In the genomic region with DNA sequence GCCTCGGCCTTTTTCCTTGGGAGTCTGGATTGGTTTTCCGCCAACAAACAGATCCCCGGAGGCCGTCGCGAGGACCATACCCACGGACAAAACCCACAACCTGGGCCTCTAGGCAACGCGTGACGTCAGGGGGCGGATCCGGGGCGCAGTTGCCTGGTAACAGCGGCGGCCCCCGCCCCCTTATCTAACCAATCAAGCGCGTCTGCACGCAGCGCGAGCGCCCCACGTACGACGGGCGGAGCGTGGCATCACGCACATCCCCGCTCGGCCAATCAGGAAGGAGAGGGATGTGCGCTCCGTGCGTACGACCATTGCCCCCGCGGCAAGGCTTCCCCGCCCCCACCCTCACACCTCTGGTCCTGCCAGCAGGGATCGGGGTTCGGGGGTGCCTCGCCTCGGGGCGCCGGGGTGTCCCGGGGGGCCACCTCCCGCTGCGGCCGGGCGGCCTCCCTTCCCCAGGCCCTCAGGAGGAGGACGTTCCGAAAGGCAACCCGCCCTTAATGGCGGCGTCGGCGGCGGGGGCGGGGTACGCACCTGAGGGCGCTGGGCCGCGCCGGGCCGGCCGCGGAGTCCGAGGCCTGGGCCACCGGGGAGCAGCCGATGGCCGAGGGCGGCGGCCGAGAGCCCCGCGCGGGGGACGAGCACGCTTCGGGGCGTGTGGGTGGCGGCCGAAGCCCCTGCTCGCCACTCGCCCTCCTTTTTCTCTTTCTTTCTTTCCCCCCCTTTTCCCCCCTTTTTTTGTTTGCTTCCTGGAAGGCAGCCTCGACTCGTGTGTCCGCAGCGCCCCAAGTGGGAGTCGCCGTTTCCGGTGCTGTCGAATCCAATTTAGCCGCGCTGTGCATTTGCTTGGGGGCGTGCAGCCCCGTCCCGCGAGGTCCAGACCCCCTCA, we compare ENCODE assay signal across 8 cellular contexts. TPM values are rescaled to one million over a fixed set of nuclear protein-coding genes. Genes with fewer than 3 reads are reported as not detected.
DNase-seq lines count a peak whose midpoint lies in the region; ATAC-seq, FAIRE-seq and TF ChIP-seq lines count a peak whose summit lies in the region.
"Not testable (repeated sequence)": the region's sequence is repeated elsewhere in the genome, so short reads cannot be mapped to it uniquely, and the experiment has no call there.

A gene (minus strand): TSS at position 773 of the 889 bp plus-strand sequence. CDS start 15,227 bp downstream, outside the sequence.

- H3K4me1 ChIP-seq in neural progenitor cell, transverse colon: not testable (repeated sequence)

- intact Hi-C loops in cardiac septum (cut with DNase I); transverse colon (cut with DNase I; ENCODE audit: low total_unique reads): not testable (repeated sequence)

- FAIRE-seq in RCC 7860 (lab: Jason Lieb, UNC), result not testable (repeated sequence)

- not testable (repeated sequence) for H3K27ac ChIP-seq in neural progenitor cell
- peak within 1 kb of the TSS in 2 of 4 donors; percentile 87 to 89 for H3K27ac ChIP-seq in transverse colon

- H3K9me3 Mint-ChIP-seq in activated naive CD4-positive, alpha-beta T cell treated with anti-CD3 and anti-CD28 coated beads, Interleukin-2, amount 50 U/mL, for 72 hours; neural progenitor cell: not testable (repeated sequence)

- H3K36me3 ChIP-seq in neural progenitor cell, transverse colon: not testable (repeated sequence)

- H3F3A ChIP-seq in neural progenitor cell (ENCODE audit: low read depth), result not testable (repeated sequence)

- H4K20me1 ChIP-seq in neural progenitor cell (ENCODE audit: low read depth), result not testable (repeated sequence)

- peak; percentile 7 for TF ChIP-seq CTCF in neural progenitor cell (IDR thresholded peaks at IDR 0.05)
- not testable (repeated sequence) for TF ChIP-seq CTCF in transverse colon (IDR thresholded peaks at IDR 0.05)

- H3K4me2 ChIP-seq in neural progenitor cell, result peak within 1 kb of the TSS; percentile 54

- H3K27ac Mint-ChIP-seq in activated naive CD4-positive, alpha-beta T cell treated with anti-CD3 and anti-CD28 coated beads, Interleukin-2, amount 50 U/mL, for 72 hours; neural progenitor cell: not testable (repeated sequence)

- not testable (repeated sequence) for TF ChIP-seq EP300 in transverse colon (IDR thresholded peaks at IDR 0.05; ENCODE audit: low read depth)

- H3K79me2 ChIP-seq in neural progenitor cell (ENCODE audit: low read depth), result not testable (repeated sequence)

- peak; percentile 1 for DNase-seq in ELR (ENCODE audit: low read depth)
- DNase-seq in RCC 7860 (ENCODE audit: low spot score), result peak; percentile 2
- DNase-seq in activated naive CD4-positive, alpha-beta T cell treated with anti-CD3 and anti-CD28 coated beads, Interleukin-2, amount 50 U/mL, for 72 hours (ENCODE audit: low spot score in 2 of 2); transverse colon: not testable (repeated sequence)
- peak; percentile 87 for DNase-seq in cardiac septum (ENCODE audit: low spot score)
- DNase-seq in neural progenitor cell (ENCODE audit: low spot score), result peak; percentile 44

- H3K9ac ChIP-seq in neural progenitor cell, result not testable (repeated sequence)

- no CpG with 5 or more reads among the region's 97 CpGs for WGBS in transverse colon (ENCODE audit: low coverage in 1 of 2), 2 donors

- H3K4me3 ChIP-seq in neural progenitor cell (peak within 1 kb of the TSS; percentile 27), transverse colon (peak within 1 kb of the TSS in 2 of 4 donors; percentile 31 to 45)

- H3K27me3 Mint-ChIP-seq in neural progenitor cell (ENCODE audit: insufficient read depth, low read depth), result not testable (repeated sequence)

- in situ Hi-C loops in transverse colon (cut with MboI; ENCODE audit: low pct_ligation_motif_present in 1 of 4, low pct_unique_long_range_greater_than_20kb in 1 of 4, low sequenced_read_pairs in 3 of 4), result not testable (repeated sequence)

- not testable (repeated sequence) for H3K27me3 ChIP-seq in neural progenitor cell, transverse colon

- H3K36me3 Mint-ChIP-seq in activated naive CD4-positive, alpha-beta T cell treated with anti-CD3 and anti-CD28 coated beads, Interleukin-2, amount 50 U/mL, for 72 hours; neural progenitor cell: not testable (repeated sequence)

- not testable (repeated sequence) for H3K4me1 Mint-ChIP-seq in neural progenitor cell

- H3K9me3 ChIP-seq in neural progenitor cell (ENCODE audit: low read depth); transverse colon: not testable (repeated sequence)

- peak; percentile 77 for ATAC-seq in GM21526 (IDR thresholded peaks at IDR 0.05; ENCODE audit: low FRiP score, unreplicated experiment)
- ATAC-seq in HG03108 (IDR thresholded peaks at IDR 0.05; ENCODE audit: unreplicated experiment), result peak; percentile 83
- ATAC-seq in activated naive CD4-positive, alpha-beta T cell treated with anti-CD3 and anti-CD28 coated beads, Interleukin-2, amount 50 U/mL, for 72 hours, result peak; percentile 96 to 97

- peak within 1 kb of the TSS; percentile 72 for H3K4me3 Mint-ChIP-seq in neural progenitor cell

- TF ChIP-seq POLR2A in transverse colon (IDR thresholded peaks at IDR 0.05), result peak; percentile 19

- not testable (repeated sequence) for H2AFZ ChIP-seq in neural progenitor cell (replicated peaks)

RNA-seq across cellular contexts. Expression of the gene that starts here (rescaled TPM):
- total RNA-seq in activated naive CD4-positive, alpha-beta T cell treated with anti-CD3 and anti-CD28 coated beads, Interleukin-2, amount 50 U/mL, for 72 hours, result 1 to 10 TPM; 1.1 to 6.2 TPM
- total RNA-seq in cardiac septum (17.3 TPM), neural progenitor cell (ENCODE audit: low replicate concordance) (4.1 and 12.2 TPM in 2 replicates), transverse colon (100 to 1,000 TPM in 1 of 4 donors, 10 to 100 TPM in 3; 12.1 to 103 (median 24.9) TPM)
